12 cellular contexts compared by ENCODE assay signal in the genomic region with DNA sequence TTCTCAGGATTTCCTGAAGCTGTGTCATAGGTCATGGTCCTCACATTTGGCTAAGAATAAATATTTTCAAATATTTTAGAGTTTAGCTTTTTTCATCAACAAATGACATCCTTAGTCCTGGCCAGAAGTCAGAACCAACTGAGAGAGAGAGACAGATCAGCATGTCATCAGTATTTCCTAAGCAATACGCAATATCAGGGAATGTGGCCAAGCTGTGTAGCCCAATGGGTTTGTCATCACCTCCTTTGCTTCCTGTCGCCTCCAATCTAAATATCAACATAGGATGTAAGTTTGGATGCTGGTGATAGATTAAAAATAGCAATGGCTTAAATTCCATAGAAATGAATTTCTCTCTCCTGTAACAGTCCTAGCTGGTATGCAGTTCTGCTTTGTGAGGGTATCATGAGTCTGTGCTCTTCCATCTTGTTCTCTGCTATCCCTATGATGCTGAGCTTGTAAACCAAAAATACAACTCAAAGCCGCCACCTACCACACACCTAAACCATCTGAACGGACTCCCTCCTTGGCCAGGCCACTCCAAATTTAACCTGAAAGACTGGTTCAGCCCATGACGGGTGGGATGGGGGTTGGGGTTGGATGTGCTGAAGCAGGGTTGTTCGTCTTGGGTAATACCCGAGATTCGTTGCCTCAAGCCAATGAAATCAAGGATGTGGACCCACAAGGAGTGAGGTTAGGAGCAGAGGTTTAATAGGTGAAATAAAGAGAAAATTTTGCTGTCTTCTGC. TPM values are rescaled to one million over a fixed set of nuclear protein-coding genes. Genes with fewer than 3 reads are reported as not detected.
DNase-seq lines count a peak whose midpoint lies in the region; ATAC-seq and TF ChIP-seq lines count a peak whose summit lies in the region.
"Had no signal": no experiment of that assay in that cellular context is flagged by ENCODE, and none has a peak within 500 bp of the region (broad histone marks: within the 10 kb centered on the region; RNA-seq: fewer than 3 reads in every experiment).

No MANE protein-coding gene starts in this region.

- no peak overlapping the region for H3K9ac ChIP-seq in skeletal muscle satellite cell (ENCODE audit: low read depth, low read length)

- peaks cover 11 to 17% (median 15%) of the 10 kb centered on the region in 3 donors for H3K4me1 Mint-ChIP-seq in T-cell

- peaks cover 33% of the 10 kb centered on the region for H3K4me1 ChIP-seq in skeletal muscle satellite cell (ENCODE audit: control insufficient read depth, insufficient read depth, low read length)

- POLR2A ChIA-PET in T-cell (lab: Charles Lee): no interaction called here

- peak; percentile 94 for DNase-seq in GM04504 (ENCODE audit: low read depth)
- DNase-seq in fibroblast of peridontal ligament (ENCODE audit: extremely low read depth): peak; percentile 92
- DNase-seq in T-cell: no peak
- DNase-seq: activated T-cell treated with anti-CD3 and anti-CD28 coated beads, Interleukin-2, amount 50 U/mL, for 4 hours; cortex of kidney; DMS79 treated with DMSO at 0.1 percent for 48 hours; natural killer cell; stimulated activated naive CD8-positive, alpha-beta T cell treated with anti-CD3 and anti-CD28 coated beads, Interleukin-15, amount 100 ng/mL, for 72 hours had no signal

- no peak overlapping the region for H3K27ac Mint-ChIP-seq in T-cell
- H3K27ac Mint-ChIP-seq: natural killer cell; stimulated activated naive CD8-positive, alpha-beta T cell treated with anti-CD3 and anti-CD28 coated beads, Interleukin-15, amount 100 ng/mL, for 72 hours had no signal

- no peak overlapping the region for H3K4me3 ChIP-seq in skeletal muscle satellite cell (ENCODE audit: low read length)

- H3K4me2 ChIP-seq in skeletal muscle satellite cell (ENCODE audit: low read length): peak overlapping the region; percentile 13

- H3K36me3 ChIP-seq in skeletal muscle satellite cell (ENCODE audit: insufficient read depth, low read length): no peaks in the 10 kb centered on the region

- H3K9me3 Mint-ChIP-seq in T-cell: peaks cover 0 to 10% (median 5%) of the 10 kb centered on the region in 3 donors

- CTCF ChIA-PET in T-cell (lab: Charles Lee): no interaction called here

- ATAC-seq in SK-N-SH treated with all-trans-retinoic acid at 6 μM for 48 hours (peak; percentile 74), GM21737 (IDR thresholded peaks at IDR 0.05; ENCODE audit: unreplicated experiment) (no peak), GM21723 (IDR thresholded peaks at IDR 0.05; ENCODE audit: unreplicated experiment) (no peak), T-cell (replicated peaks in 1 of 4) (no peak)
- ATAC-seq: activated T-cell treated with anti-CD3 and anti-CD28 coated beads, Interleukin-2, amount 50 U/mL, for 4 hours; natural killer cell; stimulated activated naive CD8-positive, alpha-beta T cell treated with anti-CD3 and anti-CD28 coated beads, Interleukin-15, amount 100 ng/mL, for 72 hours had no signal

- no peaks in the 10 kb centered on the region for H3K9me3 ChIP-seq in skeletal muscle satellite cell (replicated peaks; ENCODE audit: low read length)

- peaks cover 7 to 9% of the 10 kb centered on the region in 2 donors for H3K27me3 Mint-ChIP-seq in T-cell

- no peaks in the 10 kb centered on the region for H3K36me3 Mint-ChIP-seq in T-cell
- H3K36me3 Mint-ChIP-seq: natural killer cell had no signal

- no peaks in the 10 kb centered on the region for H3K27me3 ChIP-seq in skeletal muscle satellite cell (ENCODE audit: control insufficient read depth, insufficient read depth, low read length)

- no peak overlapping the region for H3K4me3 Mint-ChIP-seq in T-cell
- H3K4me3 Mint-ChIP-seq: activated T-cell treated with anti-CD3 and anti-CD28 coated beads, Interleukin-2, amount 50 U/mL, for 4 hours; natural killer cell; stimulated activated naive CD8-positive, alpha-beta T cell treated with anti-CD3 and anti-CD28 coated beads, Interleukin-15, amount 100 ng/mL, for 72 hours had no signal

TF ChIP-seq in SK-N-SH treated with all-trans-retinoic acid at 6 μM for 48 hours, 23 proteins besides CTCF, POLR2A, EP300 and RAD21:
- TF ChIP-seq ZNF70 (CRISPR knock-in tag; IDR thresholded peaks at IDR 0.05) (no peak), ZNF8 (CRISPR knock-in tag; IDR thresholded peaks at IDR 0.05) (no peak), ZFP3 (CRISPR knock-in tag; IDR thresholded peaks at IDR 0.05) (no peak), OSR1 (CRISPR knock-in tag; IDR thresholded peaks at IDR 0.05) (no peak), BACH2 (CRISPR knock-in tag; IDR thresholded peaks at IDR 0.05; ENCODE audit: borderline replicate concordance) (no peak), ZC3H10 (CRISPR knock-in tag; IDR thresholded peaks at IDR 0.05) (no peak)
- TF ChIP-seq, protein P1, sequence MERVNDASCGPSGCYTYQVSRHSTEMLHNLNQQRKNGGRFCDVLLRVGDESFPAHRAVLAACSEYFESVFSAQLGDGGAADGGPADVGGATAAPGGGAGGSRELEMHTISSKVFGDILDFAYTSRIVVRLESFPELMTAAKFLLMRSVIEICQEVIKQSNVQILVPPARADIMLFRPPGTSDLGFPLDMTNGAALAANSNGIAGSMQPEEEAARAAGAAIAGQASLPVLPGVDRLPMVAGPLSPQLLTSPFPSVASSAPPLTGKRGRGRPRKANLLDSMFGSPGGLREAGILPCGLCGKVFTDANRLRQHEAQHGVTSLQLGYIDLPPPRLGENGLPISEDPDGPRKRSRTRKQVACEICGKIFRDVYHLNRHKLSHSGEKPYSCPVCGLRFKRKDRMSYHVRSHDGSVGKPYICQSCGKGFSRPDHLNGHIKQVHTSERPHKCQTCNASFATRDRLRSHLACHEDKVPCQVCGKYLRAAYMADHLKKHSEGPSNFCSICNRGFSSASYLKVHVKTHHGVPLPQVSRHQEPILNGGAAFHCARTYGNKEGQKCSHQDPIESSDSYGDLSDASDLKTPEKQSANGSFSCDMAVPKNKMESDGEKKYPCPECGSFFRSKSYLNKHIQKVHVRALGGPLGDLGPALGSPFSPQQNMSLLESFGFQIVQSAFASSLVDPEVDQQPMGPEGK (CRISPR knock-in tag; IDR thresholded peaks at IDR 0.05; ENCODE audit: borderline replicate concordance): no peak
- TF ChIP-seq, protein P2, sequence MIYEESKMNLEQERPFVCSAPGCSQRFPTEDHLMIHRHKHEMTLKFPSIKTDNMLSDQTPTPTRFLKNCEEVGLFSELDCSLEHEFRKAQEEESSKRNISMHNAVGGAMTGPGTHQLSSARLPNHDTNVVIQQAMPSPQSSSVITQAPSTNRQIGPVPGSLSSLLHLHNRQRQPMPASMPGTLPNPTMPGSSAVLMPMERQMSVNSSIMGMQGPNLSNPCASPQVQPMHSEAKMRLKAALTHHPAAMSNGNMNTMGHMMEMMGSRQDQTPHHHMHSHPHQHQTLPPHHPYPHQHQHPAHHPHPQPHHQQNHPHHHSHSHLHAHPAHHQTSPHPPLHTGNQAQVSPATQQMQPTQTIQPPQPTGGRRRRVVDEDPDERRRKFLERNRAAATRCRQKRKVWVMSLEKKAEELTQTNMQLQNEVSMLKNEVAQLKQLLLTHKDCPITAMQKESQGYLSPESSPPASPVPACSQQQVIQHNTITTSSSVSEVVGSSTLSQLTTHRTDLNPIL (CRISPR knock-in tag; IDR thresholded peaks at IDR 0.05; ENCODE audit: low read depth): no peak

RNA-seq across cellular contexts. Expression of gene IGSF23, which starts 10.0 kb away (rescaled TPM):
- total RNA-seq in skeletal muscle satellite cell (2012; rRNA removed): not detected in 2 replicates
- not detected for total RNA-seq in T-cell
- total RNA-seq: activated T-cell treated with anti-CD3 and anti-CD28 coated beads, Interleukin-2, amount 50 U/mL, for 4 hours; natural killer cell had no signal

RNA-seq across cellular contexts. Expression of gene PVR, which starts 40.3 kb away (rescaled TPM):
- total RNA-seq in skeletal muscle satellite cell (2012; rRNA removed): 56.1 and 58.8 TPM in 2 replicates
- 1 to 10 TPM; 1.2 to 3.4 (median 2.8) TPM for total RNA-seq in T-cell

Comparison
In these comparisons a context has a peak if more than half of its experiments do, and no peak if none do; other contexts are left out.
1. DNase-seq: peak in GM04504 (single experiment) and fibroblast of peridontal ligament (single experiment); none in T-cell (0 of 34).